Comparison of ENCODE assay signal across 9 cellular contexts in the genomic region with DNA sequence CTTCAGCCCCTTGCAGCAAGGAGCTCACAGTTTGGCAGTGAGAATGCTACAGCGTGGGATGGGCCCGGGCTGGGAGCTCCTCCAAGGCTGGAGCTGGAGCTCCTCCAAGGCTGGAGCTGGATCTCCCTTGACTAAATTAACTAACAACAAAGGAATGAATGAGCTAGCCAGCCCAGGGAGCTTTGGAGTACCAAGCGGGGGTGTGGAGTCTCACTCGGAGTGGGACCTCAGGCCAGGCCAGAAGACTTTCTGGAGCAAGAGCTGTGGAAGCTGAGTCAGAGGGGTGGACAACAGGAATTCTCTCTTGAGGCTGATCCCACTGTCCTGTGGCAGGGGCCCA.
DNase-seq lines count a peak whose midpoint lies in the region; ATAC-seq and TF ChIP-seq lines count a peak whose summit lies in the region.
"Had no signal": no experiment of that assay in that cellular context is flagged by ENCODE, and none has a peak within 500 bp of the region (broad histone marks: within the 10 kb centered on the region; RNA-seq: fewer than 3 reads in every experiment).

No MANE protein-coding gene starts in this region.

- H3K4me1 ChIP-seq in tibial artery, result peaks cover 0 to 17% (median 17%) of the 10 kb centered on the region in 4 donors

- TF ChIP-seq EP300 in Ishikawa (IDR thresholded peaks at IDR 0.05; ENCODE audit: borderline replicate concordance), result no peak

- DNase-seq in medulla oblongata (ENCODE audit: extremely low spot score) (peak; percentile 82), tibial artery (peak; percentile 78 to 86), GM10266 (ENCODE audit: extremely low spot score) (no peak)
- no peak for DNase-seq in activated CD4-positive, alpha-beta T cell treated with anti-CD3 and anti-CD28 coated beads for 4 hours
- DNase-seq: activated naive CD4-positive, alpha-beta T cell treated with anti-CD3 and anti-CD28 coated beads, Interleukin-2, amount 10 ng/mL, durations not matched to agents 7 days and 5 days had no signal

- H3K4me3 ChIP-seq in tibial artery, result no peak overlapping the region

- TF ChIP-seq CTCF in tibial artery (IDR thresholded peaks at IDR 0.05) (no peak), GM10266 (IDR thresholded peaks at IDR 0.05; ENCODE audit: control insufficient read depth, insufficient read depth, low read depth, missing control alignments) (no peak)

- intact Hi-C loops in tibial artery (cut with DNase I; ENCODE audit: low total_unique reads), result no loop called here

- H3K36me3 ChIP-seq in tibial artery, result no peaks in the 10 kb centered on the region

- no peaks in the 10 kb centered on the region for H3K27me3 ChIP-seq in tibial artery

- ATAC-seq in esophagus mucosa (peak; percentile 28), GM19467 (IDR thresholded peaks at IDR 0.05; ENCODE audit: unreplicated experiment) (no peak), GM18502 (IDR thresholded peaks at IDR 0.05; ENCODE audit: poor library complexity, unreplicated experiment) (no peak)

- H3K9me3 ChIP-seq in tibial artery, result no peaks in the 10 kb centered on the region

- TF ChIP-seq RAD21 in Ishikawa (IDR thresholded peaks at IDR 0.05; ENCODE audit: low read depth), result no peak

- H3K27ac ChIP-seq in tibial artery, result peak overlapping the region; percentile 3 to 32

TF ChIP-seq in Ishikawa, 13 proteins besides CTCF, POLR2A, EP300 and RAD21:
- TF ChIP-seq ZBTB7A (IDR thresholded peaks at IDR 0.05; ENCODE audit: low read depth) (0 out of 2 replicates have a peak, but pooled peaks have one; percentile 12), FOXM1 (IDR thresholded peaks at IDR 0.05; ENCODE audit: borderline replicate concordance, low read depth) (no peak)

Comparison
In these comparisons a context has a peak if more than half of its experiments do, and no peak if none do; other contexts are left out.
1. DNase-seq: peak in medulla oblongata (single experiment) and tibial artery (2 of 2); none in activated CD4-positive, alpha-beta T cell treated with anti-CD3 and anti-CD28 coated beads for 4 hours (0 of 2) and GM10266 (single experiment).